ENCODE assay signal across 22 cellular contexts in the genomic region with DNA sequence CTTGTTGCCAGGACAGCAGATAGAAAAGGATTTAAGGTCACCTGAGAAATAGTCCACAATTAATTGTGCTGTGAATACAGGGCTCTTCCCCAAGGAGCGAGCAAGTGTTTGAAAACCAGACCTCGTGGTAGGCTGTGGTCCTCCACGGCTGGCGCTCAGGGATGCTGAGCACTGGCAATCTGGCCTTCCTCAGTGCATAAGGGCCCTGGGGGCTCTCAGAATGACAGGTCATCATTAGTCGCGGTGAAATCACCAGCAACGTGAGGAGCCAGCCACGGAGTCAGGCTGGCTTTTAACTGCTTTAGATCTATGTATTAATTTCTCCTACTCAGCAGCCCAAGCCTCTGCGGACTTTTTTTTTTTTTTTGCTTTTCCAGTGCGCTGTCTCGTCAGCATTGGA.
A peak's percentile ranks its signal among the peaks of the same experiment; 100 is the strongest.
DNase-seq lines count a peak whose midpoint lies in the region; ATAC-seq lines count a peak whose summit lies in the region.
"Had no signal": no experiment of that assay in that cellular context is flagged by ENCODE, and none has a peak within 500 bp of the region (broad histone marks: within the 10 kb centered on the region; RNA-seq: fewer than 3 reads in every experiment).

No MANE protein-coding gene starts in this region.

- no peak overlapping the region for H3K4me3 ChIP-seq in adipocyte (ENCODE audit: low read length)
- H3K4me3 ChIP-seq: esophagus muscularis mucosa, SJSA1, thoracic aorta had no signal

- peaks cover 42% of the 10 kb centered on the region for H3K4me1 ChIP-seq in adipocyte (ENCODE audit: control insufficient read depth, insufficient read depth, low read length)

- no peaks in the 10 kb centered on the region for H3K36me3 ChIP-seq in adipocyte (ENCODE audit: control insufficient read depth, insufficient read depth, low read length, severe bottlenecking)
- H3K36me3 ChIP-seq: esophagus muscularis mucosa, SJSA1, thoracic aorta had no signal

- peak overlapping the region; percentile 18 for H3K9ac ChIP-seq in adipocyte (ENCODE audit: low read length)

- ATAC-seq in HG02973 (IDR thresholded peaks at IDR 0.05; ENCODE audit: unreplicated experiment), result no peak
- ATAC-seq: activated CD8-positive, alpha-beta T cell treated with anti-CD3 and anti-CD28 coated beads for 36 hours; stimulated activated effector memory CD8-positive, alpha-beta T cell treated with anti-CD3 and anti-CD28 coated beads, Interleukin-12 subunit alpha, Interleukin-12 subunit beta, amount 100 ng/mL, for 72 hours had no signal

- no peaks in the 10 kb centered on the region for H3K9me3 ChIP-seq in adipocyte (ENCODE audit: control insufficient read depth, low read length)
- H3K9me3 ChIP-seq: esophagus muscularis mucosa, SJSA1, thoracic aorta had no signal

- peak; percentile 55 for DNase-seq in EL
- peak; percentile 15 for DNase-seq in NCI-H2171 (lab: John Stamatoyannopoulos, UW)
- DNase-seq in adipocyte (ENCODE audit: low read depth), result no peak
- peak; percentile 50 for DNase-seq in kidney tubule cell (ENCODE audit: low spot score)
- DNase-seq in AG20443 (ENCODE audit: low spot score), result no peak
- DNase-seq in NCI-H1105 (lab: John Stamatoyannopoulos, UW), result no peak
- DNase-seq: activated CD4-positive, CD25-positive, alpha-beta regulatory T cell; activated CD8-positive, alpha-beta T cell treated with anti-CD3 and anti-CD28 coated beads for 36 hours; activated naive CD4-positive, alpha-beta T cell treated with Interleukin-2 at 50 U/mL for 16 hours; activated T-cell treated with anti-CD3 and anti-CD28 coated beads, Interleukin-2, amount 50 U/mL, for 1 hour; AML-193; anterior cingulate cortex; COR-L47; effector CD8-positive, alpha-beta T cell; NCI-H2029 treated with DMSO at 0.1 percent for 48 hours; NCI-H526; stimulated activated CD4-positive, alpha-beta T cell treated with anti-CD3 and anti-CD28 coated beads, Interleukin-15, amount 100 ng/mL, for 24 hours had no signal

- H3K27me3 ChIP-seq in adipocyte (replicated peaks; ENCODE audit: control insufficient read depth, insufficient read depth, low read length), result no peaks in the 10 kb centered on the region
- H3K27me3 ChIP-seq: esophagus muscularis mucosa, SJSA1 had no signal

Comparison
In these comparisons a context has a peak if more than half of its experiments do, and no peak if none do; other contexts are left out.
1. DNase-seq: peak in EL (single experiment), NCI-H2171 (single experiment) and kidney tubule cell (single experiment); none in adipocyte (single experiment), AG20443 (single experiment) and NCI-H1105 (single experiment).